30 cellular contexts compared by ENCODE assay signal in genomic region chr18:8460748-8461147, GRCh38.
"Had no signal": no experiment of that assay in that cellular context is flagged by ENCODE, and none has a peak within 500 bp of the region (broad histone marks: within the 10 kb centered on the region; RNA-seq: fewer than 3 reads in every experiment).

No MANE protein-coding gene starts in this region.

- H3K27me3 Mint-ChIP-seq: naive thymus-derived CD8-positive, alpha-beta T cell; natural killer cell treated with Interleukin-12 subunit alpha and Interleukin-12 subunit beta and Interleukin-15 and Interleukin-18, amount 100 ng/mL, for 72 hours; stimulated activated naive CD8-positive, alpha-beta T cell treated with anti-CD3 and anti-CD28 coated beads, Interleukin-15, Interleukin-2, amounts not matched to agents 100 ng/mL and 50 ng/mL, for 24 hours had no signal

- DNase-seq: naive thymus-derived CD8-positive, alpha-beta T cell; nephron progenitor cell; nucleus accumbens; ovary; posterior cingulate gyrus; psoas muscle; right cardiac atrium; right lobe of liver; sigmoid colon; small intestine; stimulated activated CD4-positive, alpha-beta T cell treated with anti-CD3 and anti-CD28 coated beads, Interleukin-15, amount 100 ng/mL, for 24 hours; stimulated activated CD4-positive, alpha-beta T cell treated with anti-CD3 and anti-CD28 coated beads, Interleukin-2, amount 100 ng/mL, for 24 hours; stimulated activated CD4-positive, alpha-beta T cell treated with anti-CD3 and anti-CD28 coated beads, Interleukin-2, amount 100 ng/mL, for 48 hours; stimulated activated CD4-positive, alpha-beta T cell treated with anti-CD3 and anti-CD28 coated beads, Interleukin-4, amount 100 ng/mL, for 24 hours; stimulated activated naive B cell treated with anti-CD40 and anti-IgM and Interleukin-4, amounts not matched to agents 10 μg/mL and 1 μg/mL and 100 μg/mL, for 72 hours; stimulated activated naive CD4-positive, alpha-beta T cell treated with Interleukin-2 at 50 U/mL for 16 hours; stomach; thyroid gland; trophoblast cell; upper lobe of left lung had no signal

- H3K27ac ChIP-seq: neutrophil, ovary, parathyroid adenoma, psoas muscle, right lobe of liver, sigmoid colon, stomach, thoracic aorta, thyroid gland, tibial nerve, upper lobe of left lung, vagina had no signal

- H3K4me3 ChIP-seq: ovary, psoas muscle, right lobe of liver, sigmoid colon, stomach, thoracic aorta, thyroid gland, tibial nerve, upper lobe of left lung, vagina had no signal

- H3K79me2 ChIP-seq: parathyroid adenoma had no signal

- H3K36me3 Mint-ChIP-seq: naive thymus-derived CD8-positive, alpha-beta T cell; natural killer cell treated with Interleukin-12 subunit alpha and Interleukin-12 subunit beta and Interleukin-15 and Interleukin-18, amount 100 ng/mL, for 72 hours; stimulated activated effector memory CD8-positive, alpha-beta T cell treated with anti-CD3 and anti-CD28 coated beads, Interleukin-12 subunit alpha, Interleukin-12 subunit beta, amount 100 ng/mL, for 72 hours; stimulated activated naive B cell treated with anti-CD40 and anti-IgM and Interleukin-4, amounts not matched to agents 10 μg/mL and 1 μg/mL and 100 μg/mL, for 72 hours had no signal

- ATAC-seq: naive thymus-derived CD8-positive, alpha-beta T cell; natural killer cell treated with Interleukin-12 subunit alpha and Interleukin-12 subunit beta and Interleukin-15 and Interleukin-18, amount 100 ng/mL, for 72 hours; psoas muscle; right cardiac atrium; right lobe of liver; stimulated activated effector memory CD8-positive, alpha-beta T cell treated with anti-CD3 and anti-CD28 coated beads, Interleukin-12 subunit alpha, Interleukin-12 subunit beta, amount 100 ng/mL, for 72 hours; stimulated activated naive B cell treated with anti-CD40 and anti-IgM and Interleukin-4, amounts not matched to agents 10 μg/mL and 1 μg/mL and 100 μg/mL, for 72 hours had no signal

- H3K36me3 ChIP-seq: neutrophil, ovary, right lobe of liver, sigmoid colon, stomach, thoracic aorta, thyroid gland, tibial nerve, upper lobe of left lung, vagina had no signal

- H3K27me3 ChIP-seq: neutrophil, ovary, right lobe of liver, sigmoid colon, stomach, thyroid gland, tibial nerve, upper lobe of left lung, vagina had no signal

- H3K4me1 ChIP-seq: parathyroid adenoma, psoas muscle, right lobe of liver, sigmoid colon, stomach, thyroid gland, tibial nerve, upper lobe of left lung, vagina had no signal

- H3K27ac Mint-ChIP-seq: naive thymus-derived CD8-positive, alpha-beta T cell; natural killer cell treated with Interleukin-12 subunit alpha and Interleukin-12 subunit beta and Interleukin-15 and Interleukin-18, amount 100 ng/mL, for 72 hours; nephron progenitor cell; progenitor cell of endocrine pancreas; stimulated activated effector memory CD8-positive, alpha-beta T cell treated with anti-CD3 and anti-CD28 coated beads, Interleukin-12 subunit alpha, Interleukin-12 subunit beta, amount 100 ng/mL, for 72 hours; stimulated activated naive B cell treated with anti-CD40 and anti-IgM and Interleukin-4, amounts not matched to agents 10 μg/mL and 1 μg/mL and 100 μg/mL, for 72 hours; stimulated activated naive CD8-positive, alpha-beta T cell treated with anti-CD3 and anti-CD28 coated beads, Interleukin-15, Interleukin-2, amounts not matched to agents 100 ng/mL and 50 ng/mL, for 24 hours had no signal

- H3K9me3 Mint-ChIP-seq: natural killer cell treated with Interleukin-12 subunit alpha and Interleukin-12 subunit beta and Interleukin-15 and Interleukin-18, amount 100 ng/mL, for 72 hours; stimulated activated naive CD8-positive, alpha-beta T cell treated with anti-CD3 and anti-CD28 coated beads, Interleukin-15, Interleukin-2, amounts not matched to agents 100 ng/mL and 50 ng/mL, for 24 hours had no signal

- H3K4me3 Mint-ChIP-seq: naive thymus-derived CD8-positive, alpha-beta T cell; natural killer cell treated with Interleukin-12 subunit alpha and Interleukin-12 subunit beta and Interleukin-15 and Interleukin-18, amount 100 ng/mL, for 72 hours; nephron progenitor cell; neural crest cell; stimulated activated effector memory CD8-positive, alpha-beta T cell treated with anti-CD3 and anti-CD28 coated beads, Interleukin-12 subunit alpha, Interleukin-12 subunit beta, amount 100 ng/mL, for 72 hours; stimulated activated naive B cell treated with anti-CD40 and anti-IgM and Interleukin-4, amounts not matched to agents 10 μg/mL and 1 μg/mL and 100 μg/mL, for 72 hours; stimulated activated naive CD8-positive, alpha-beta T cell treated with anti-CD3 and anti-CD28 coated beads, Interleukin-15, Interleukin-2, amounts not matched to agents 100 ng/mL and 50 ng/mL, for 24 hours had no signal

- H2AFZ ChIP-seq: parathyroid adenoma had no signal

- H3K9me3 ChIP-seq: neutrophil, ovary, psoas muscle, right lobe of liver, sigmoid colon, stomach, thoracic aorta, thyroid gland, tibial nerve, upper lobe of left lung, vagina had no signal

- H3K4me1 Mint-ChIP-seq: naive thymus-derived CD8-positive, alpha-beta T cell; neural crest cell; stimulated activated effector memory CD8-positive, alpha-beta T cell treated with anti-CD3 and anti-CD28 coated beads, Interleukin-12 subunit alpha, Interleukin-12 subunit beta, amount 100 ng/mL, for 72 hours; stimulated activated naive B cell treated with anti-CD40 and anti-IgM and Interleukin-4, amounts not matched to agents 10 μg/mL and 1 μg/mL and 100 μg/mL, for 72 hours had no signal

- H3K9ac ChIP-seq: parathyroid adenoma had no signal
